1 cellular context compared by ENCODE assay signal in genomic region chr11:58659910-58660570, GRCh38.
TF ChIP-seq lines count a peak whose summit lies in the region.

No MANE protein-coding gene starts in this region.

TF ChIP-seq in IMR-90, 13 proteins besides CTCF, POLR2A, EP300 and RAD21:
- TF ChIP-seq, protein P1, sequence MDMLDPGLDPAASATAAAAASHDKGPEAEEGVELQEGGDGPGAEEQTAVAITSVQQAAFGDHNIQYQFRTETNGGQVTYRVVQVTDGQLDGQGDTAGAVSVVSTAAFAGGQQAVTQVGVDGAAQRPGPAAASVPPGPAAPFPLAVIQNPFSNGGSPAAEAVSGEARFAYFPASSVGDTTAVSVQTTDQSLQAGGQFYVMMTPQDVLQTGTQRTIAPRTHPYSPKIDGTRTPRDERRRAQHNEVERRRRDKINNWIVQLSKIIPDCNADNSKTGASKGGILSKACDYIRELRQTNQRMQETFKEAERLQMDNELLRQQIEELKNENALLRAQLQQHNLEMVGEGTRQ (IDR thresholded peaks at IDR 0.05; ENCODE audit: low read depth, low read length), result no peak
- TF ChIP-seq NFE2L2 (IDR thresholded peaks at IDR 0.05; ENCODE audit: low read depth, low read length) (no peak), MAZ (IDR thresholded peaks at IDR 0.05; ENCODE audit: borderline replicate concordance, low read depth, low read length) (no peak)
